ENCODE assay signal across 38 cellular contexts in genomic region chr10:71511206-71511605, GRCh38.
"Had no signal": no experiment of that assay in that cellular context is flagged by ENCODE, and none has a peak within 500 bp of the region (broad histone marks: within the 10 kb centered on the region; RNA-seq: fewer than 3 reads in every experiment).

No MANE protein-coding gene starts in this region.

- H3K27ac Mint-ChIP-seq: activated CD4-positive, alpha-beta memory T cell treated with anti-CD3 and anti-CD28 coated beads, Interleukin-2, amount 10 ng/mL, durations not matched to agents 7 days and 5 days; activated CD4-positive, alpha-beta T cell treated with anti-CD3 and anti-CD28 coated beads for 36 hours; activated CD4-positive, alpha-beta T cell treated with anti-CD3 and anti-CD28 coated beads, Interleukin-2, amount 10 ng/mL, durations not matched to agents 7 days and 5 days; activated CD8-positive, alpha-beta memory T cell treated with anti-CD3 and anti-CD28 coated beads, Interleukin-2, amount 10 ng/mL, durations not matched to agents 7 days and 5 days; activated CD8-positive, alpha-beta T cell treated with anti-CD3 and anti-CD28 coated beads, Interleukin-2, amount 10 ng/mL, durations not matched to agents 7 days and 5 days; activated naive CD4-positive, alpha-beta T cell treated with anti-CD3 and anti-CD28 coated beads for 36 hours; activated naive CD4-positive, alpha-beta T cell treated with anti-CD3 and anti-CD28 coated beads, Interleukin-2, amount 50 U/mL, for 72 hours; activated naive CD8-positive, alpha-beta T cell treated with anti-CD3 and anti-CD28 coated beads for 36 hours; activated T-cell treated with anti-CD3 and anti-CD28 coated beads, Interleukin-2, amount 50 U/mL, for 72 hours; activated T-helper 1 cell treated with anti-CD3 and anti-CD28 coated beads, Interleukin-12 subunit alpha, Interleukin-12 subunit beta, Interleukin-2, Interleukin-4 antibody, amounts not matched to agents 30 ng/mL and 10 ng/mL and 1 ng/mL, durations not matched to agents 14 hours and 24 hours and 36 hours; activated T-helper 17 cell treated with anti-CD3 and anti-CD28 coated beads, Interleukin-2, amount 50 U/mL, for 72 hours; T-helper 1 cell treated with Interleukin-12 subunit alpha and Interleukin-12 subunit beta and Interleukin-4 antibody, amounts not matched to agents 30 μg/mL and 1 μg/mL, for 36 hours; T-helper 2 cell treated with Interferon-gamma antibody and Interleukin-4, amounts not matched to agents 5 μg/mL and 100 μg/mL, for 36 hours; WTC11 had no signal

- H3K9me3 Mint-ChIP-seq: activated CD4-positive, alpha-beta memory T cell treated with anti-CD3 and anti-CD28 coated beads, Interleukin-2, amount 10 ng/mL, durations not matched to agents 7 days and 5 days; activated CD4-positive, alpha-beta T cell treated with anti-CD3 and anti-CD28 coated beads, Interleukin-2, amount 10 ng/mL, durations not matched to agents 7 days and 5 days; activated naive CD4-positive, alpha-beta T cell treated with anti-CD3 and anti-CD28 coated beads for 36 hours; activated naive CD4-positive, alpha-beta T cell treated with anti-CD3 and anti-CD28 coated beads, Interleukin-2, amount 50 U/mL, for 72 hours; activated naive CD8-positive, alpha-beta T cell treated with anti-CD3 and anti-CD28 coated beads for 36 hours; activated T-cell treated with anti-CD3 and anti-CD28 coated beads, Interleukin-2, amount 50 U/mL, for 4 hours; activated T-cell treated with anti-CD3 and anti-CD28 coated beads, Interleukin-2, amount 50 U/mL, for 72 hours; activated T-helper 1 cell treated with anti-CD3 and anti-CD28 coated beads, Interleukin-12 subunit alpha, Interleukin-12 subunit beta, Interleukin-2, Interleukin-4 antibody, amounts not matched to agents 30 ng/mL and 10 ng/mL and 1 ng/mL, durations not matched to agents 14 hours and 24 hours and 36 hours; activated T-helper 17 cell treated with anti-CD3 and anti-CD28 coated beads, Interleukin-2, amount 50 U/mL, for 72 hours; T-helper 1 cell treated with Interleukin-12 subunit alpha and Interleukin-12 subunit beta and Interleukin-4 antibody, amounts not matched to agents 30 μg/mL and 1 μg/mL, for 36 hours; T-helper 2 cell treated with Interferon-gamma antibody and Interleukin-4, amounts not matched to agents 5 μg/mL and 100 μg/mL, for 36 hours; WTC11 had no signal

- H3K36me3 ChIP-seq: adrenal gland, brain microvascular endothelial cell, breast epithelium had no signal

- H3K27me3 ChIP-seq: adrenal gland, body of pancreas, breast epithelium had no signal

- DNase-seq: activated CD4-positive, alpha-beta memory T cell treated with anti-CD3 and anti-CD28 coated beads, Interleukin-2, amount 10 ng/mL, durations not matched to agents 7 days and 5 days; activated CD4-positive, alpha-beta T cell treated with anti-CD3 and anti-CD28 coated beads for 1 hour; activated CD4-positive, alpha-beta T cell treated with anti-CD3 and anti-CD28 coated beads for 36 hours; activated CD4-positive, alpha-beta T cell treated with anti-CD3 and anti-CD28 coated beads for 48 hours; activated CD4-positive, alpha-beta T cell treated with anti-CD3 and anti-CD28 coated beads, Interleukin-2, amount 10 ng/mL, durations not matched to agents 7 days and 5 days; activated CD4-positive, alpha-beta T cell treated with anti-CD3 and anti-CD28 coated beads, Interleukin-2, amount 50 U/mL, for 48 hours; activated CD4-positive, CD25-positive, alpha-beta regulatory T cell; activated CD8-positive, alpha-beta memory T cell treated with anti-CD3 and anti-CD28 coated beads for 24 hours; activated CD8-positive, alpha-beta memory T cell treated with anti-CD3 and anti-CD28 coated beads, Interleukin-2, amount 10 ng/mL, durations not matched to agents 7 days and 5 days; activated CD8-positive, alpha-beta memory T cell treated with anti-CD3 and anti-CD28 coated beads, Interleukin-2, amount 50 U/mL, for 48 hours; activated CD8-positive, alpha-beta T cell treated with anti-CD3 and anti-CD28 coated beads, Interleukin-2, amount 10 ng/mL, durations not matched to agents 7 days and 5 days; activated effector memory CD4-positive, alpha-beta T cell treated with anti-CD3 and anti-CD28 coated beads, Interleukin-2, amount 50 U/mL, for 16 hours; activated gamma-delta T cell treated with Interleukin-2 at 50 U/mL for 16 hours; activated naive CD4-positive, alpha-beta T cell; activated naive CD4-positive, alpha-beta T cell treated with anti-CD3 and anti-CD28 coated beads for 36 hours; activated naive CD4-positive, alpha-beta T cell treated with anti-CD3 and anti-CD28 coated beads, Interleukin-2, amount 50 U/mL, for 16 hours; activated naive CD8-positive, alpha-beta T cell treated with anti-CD3 and anti-CD28 coated beads for 36 hours; activated T-cell treated with anti-CD3 and anti-CD28 coated beads, Interleukin-2, amount 50 U/mL, for 4 hours; activated T-cell treated with anti-CD3 and anti-CD28 coated beads, Interleukin-2, amount 50 U/mL, for 72 hours; adrenal gland; amniotic stem cell; aorta; body of pancreas; brain microvascular endothelial cell; central memory CD4-positive, alpha-beta T cell; SW 1271; T-helper 1 cell; T-helper 2 cell; T-helper 9 cell; WERI-Rb-1 had no signal

- H3K4me1 Mint-ChIP-seq: activated CD4-positive, alpha-beta memory T cell treated with anti-CD3 and anti-CD28 coated beads, Interleukin-2, amount 10 ng/mL, durations not matched to agents 7 days and 5 days; activated CD4-positive, alpha-beta T cell treated with anti-CD3 and anti-CD28 coated beads for 36 hours; activated CD4-positive, alpha-beta T cell treated with anti-CD3 and anti-CD28 coated beads, Interleukin-2, amount 10 ng/mL, durations not matched to agents 7 days and 5 days; activated CD8-positive, alpha-beta memory T cell treated with anti-CD3 and anti-CD28 coated beads, Interleukin-2, amount 10 ng/mL, durations not matched to agents 7 days and 5 days; activated naive CD8-positive, alpha-beta T cell treated with anti-CD3 and anti-CD28 coated beads for 36 hours; activated T-helper 17 cell treated with anti-CD3 and anti-CD28 coated beads, Interleukin-2, amount 50 U/mL, for 72 hours; WTC11 had no signal

- H3K4me1 ChIP-seq: adrenal gland, breast epithelium had no signal

- H3K4me3 Mint-ChIP-seq: activated CD4-positive, alpha-beta memory T cell treated with anti-CD3 and anti-CD28 coated beads, Interleukin-2, amount 10 ng/mL, durations not matched to agents 7 days and 5 days; activated CD4-positive, alpha-beta T cell treated with anti-CD3 and anti-CD28 coated beads for 36 hours; activated CD4-positive, alpha-beta T cell treated with anti-CD3 and anti-CD28 coated beads, Interleukin-2, amount 10 ng/mL, durations not matched to agents 7 days and 5 days; activated CD8-positive, alpha-beta memory T cell treated with anti-CD3 and anti-CD28 coated beads, Interleukin-2, amount 10 ng/mL, durations not matched to agents 7 days and 5 days; activated CD8-positive, alpha-beta T cell treated with anti-CD3 and anti-CD28 coated beads, Interleukin-2, amount 10 ng/mL, durations not matched to agents 7 days and 5 days; activated naive CD4-positive, alpha-beta T cell treated with anti-CD3 and anti-CD28 coated beads for 36 hours; activated naive CD8-positive, alpha-beta T cell treated with anti-CD3 and anti-CD28 coated beads for 36 hours; activated T-cell treated with anti-CD3 and anti-CD28 coated beads, Interleukin-2, amount 50 U/mL, for 4 hours; activated T-cell treated with anti-CD3 and anti-CD28 coated beads, Interleukin-2, amount 50 U/mL, for 72 hours; activated T-helper 1 cell treated with anti-CD3 and anti-CD28 coated beads, Interleukin-12 subunit alpha, Interleukin-12 subunit beta, Interleukin-2, Interleukin-4 antibody, amounts not matched to agents 30 ng/mL and 10 ng/mL and 1 ng/mL, durations not matched to agents 14 hours and 24 hours and 36 hours; activated T-helper 17 cell treated with anti-CD3 and anti-CD28 coated beads, Interleukin-2, amount 50 U/mL, for 72 hours; T-helper 1 cell treated with Interleukin-12 subunit alpha and Interleukin-12 subunit beta and Interleukin-4 antibody, amounts not matched to agents 30 μg/mL and 1 μg/mL, for 36 hours; T-helper 2 cell treated with Interferon-gamma antibody and Interleukin-4, amounts not matched to agents 5 μg/mL and 100 μg/mL, for 36 hours; WTC11 had no signal

- H3K4me3 ChIP-seq: adrenal gland, body of pancreas, breast epithelium had no signal

- ATAC-seq: activated CD4-positive, alpha-beta T cell treated with anti-CD3 and anti-CD28 coated beads for 36 hours; activated CD4-positive, CD25-positive, alpha-beta regulatory T cell treated with anti-CD3 and anti-CD28 coated beads, Interleukin-2, amount 50 U/mL, for 24 hours; activated CD8-positive, alpha-beta memory T cell treated with anti-CD3 and anti-CD28 coated beads, Interleukin-2, amount 10 ng/mL, durations not matched to agents 7 days and 5 days; activated CD8-positive, alpha-beta T cell treated with anti-CD3 and anti-CD28 coated beads, Interleukin-2, amount 10 ng/mL, durations not matched to agents 7 days and 5 days; activated naive CD4-positive, alpha-beta T cell treated with anti-CD3 and anti-CD28 coated beads, Interleukin-2, amount 50 U/mL, for 72 hours; activated T-cell treated with anti-CD3 and anti-CD28 coated beads, Interleukin-2, amount 50 U/mL, for 4 hours; activated T-cell treated with anti-CD3 and anti-CD28 coated beads, Interleukin-2, amount 50 U/mL, for 72 hours; activated T-helper 17 cell treated with anti-CD3 and anti-CD28 coated beads, Interleukin-2, amount 50 U/mL, for 72 hours; body of pancreas; WTC11 had no signal

- H3K27me3 Mint-ChIP-seq: activated CD4-positive, alpha-beta memory T cell treated with anti-CD3 and anti-CD28 coated beads, Interleukin-2, amount 10 ng/mL, durations not matched to agents 7 days and 5 days; activated CD4-positive, alpha-beta T cell treated with anti-CD3 and anti-CD28 coated beads for 36 hours; activated CD4-positive, alpha-beta T cell treated with anti-CD3 and anti-CD28 coated beads, Interleukin-2, amount 10 ng/mL, durations not matched to agents 7 days and 5 days; activated CD8-positive, alpha-beta memory T cell treated with anti-CD3 and anti-CD28 coated beads, Interleukin-2, amount 10 ng/mL, durations not matched to agents 7 days and 5 days; activated naive CD8-positive, alpha-beta T cell treated with anti-CD3 and anti-CD28 coated beads for 36 hours had no signal

- H3K27ac ChIP-seq: adrenal gland, body of pancreas, brain microvascular endothelial cell, breast epithelium, WERI-Rb-1 had no signal

- H3K36me3 Mint-ChIP-seq: activated CD8-positive, alpha-beta memory T cell treated with anti-CD3 and anti-CD28 coated beads, Interleukin-2, amount 10 ng/mL, durations not matched to agents 7 days and 5 days; activated naive CD4-positive, alpha-beta T cell treated with anti-CD3 and anti-CD28 coated beads, Interleukin-2, amount 50 U/mL, for 72 hours; activated naive CD8-positive, alpha-beta T cell treated with anti-CD3 and anti-CD28 coated beads for 36 hours; WTC11 had no signal

- H3K9me3 ChIP-seq: adrenal gland, body of pancreas, breast epithelium had no signal
